Comparison of ENCODE assay signal across 11 cellular contexts in genomic region chr7:125020801-125021200, GRCh38.
"Had no signal": no experiment of that assay in that cellular context is flagged by ENCODE, and none has a peak within 500 bp of the region (broad histone marks: within the 10 kb centered on the region; RNA-seq: fewer than 3 reads in every experiment).

No MANE protein-coding gene starts in this region.

- H2AFZ ChIP-seq: GM23248, GM23338 had no signal

- H3K4me3 Mint-ChIP-seq: GM23338, H9, HFFc6 had no signal

- H3K4me2 ChIP-seq: GM23338 had no signal

- H3K4me3 ChIP-seq: GM23248, GM23338, HAP-1 had no signal

- ATAC-seq: GM23338, HCT116 had no signal

- DNase-seq: GM23248, GOT3, H7, H9, HCEC 1CT, HFFc6 had no signal

- H3K9me3 Mint-ChIP-seq: GM23338, H9, HFFc6 had no signal

- H3K4me1 Mint-ChIP-seq: GM23338, H9 had no signal

- H3K36me3 ChIP-seq: HAP-1 had no signal

- H3K9me3 ChIP-seq: HAP-1 had no signal

- H3K9ac ChIP-seq: GM23248 had no signal

- H3K4me1 ChIP-seq: HAP-1 had no signal

- H3K27ac ChIP-seq: GM23248 had no signal

- H3K27ac Mint-ChIP-seq: GM23338, H9, HFFc6 had no signal

- FAIRE-seq: H1, H54 had no signal
